12 cellular contexts compared by ENCODE assay signal in genomic region chr17:81339502-81340296, GRCh38. TPM values are rescaled to one million over a fixed set of nuclear protein-coding genes. Genes with fewer than 3 reads are reported as not detected.
DNase-seq lines count a peak whose midpoint lies in the region; ATAC-seq, FAIRE-seq and TF ChIP-seq lines count a peak whose summit lies in the region.
"Had no signal": no experiment of that assay in that cellular context is flagged by ENCODE, and none has a peak within 500 bp of the region (broad histone marks: within the 10 kb centered on the region; RNA-seq: fewer than 3 reads in every experiment).

No MANE protein-coding gene starts in this region.

- H3K27me3 ChIP-seq in DND-41 (ENCODE audit: insufficient read depth, low read length, poor library complexity): peaks cover 4% of the 10 kb centered on the region
- H3K27me3 ChIP-seq: ascending aorta had no signal

- peaks cover 6% of the 10 kb centered on the region; the same call in 1 of the 2 replicates for H3K36me3 ChIP-seq in DND-41 (ENCODE audit: insufficient read depth, low read length)
- H3K36me3 ChIP-seq in kidney (ENCODE audit: control insufficient read depth in 1 of 2, insufficient read depth in 2 of 2, low read length in 2 of 2): no peaks in the 10 kb centered on the region
- H3K36me3 ChIP-seq: ascending aorta had no signal

- H3K9me3 ChIP-seq in DND-41 (ENCODE audit: insufficient read depth, low read length, severe bottlenecking): no peaks in the 10 kb centered on the region
- H3K9me3 ChIP-seq in kidney (ENCODE audit: control insufficient read depth in 1 of 2, low read length in 2 of 2): no peaks in the 10 kb centered on the region
- H3K9me3 ChIP-seq: ascending aorta had no signal

- H3K9ac ChIP-seq in DND-41 (ENCODE audit: low read depth, low read length): no peak overlapping the region
- peak overlapping the region; percentile 25 to 71 for H3K9ac ChIP-seq in kidney (ENCODE audit: low read length in 2 of 2)

- TF ChIP-seq CTCF in DND-41 (IDR thresholded peaks at IDR 0.05; ENCODE audit: borderline replicate concordance, extremely low read depth, low read length, poor library complexity, severe bottlenecking) (no peak), kidney (IDR thresholded peaks at IDR 0.05; ENCODE audit: borderline replicate concordance, extremely low read depth, insufficient read depth) (no peak)

- H3K4me1 ChIP-seq in DND-41 (ENCODE audit: insufficient read depth, low read length): peaks cover 14% of the 10 kb centered on the region
- peaks cover 15 to 30% of the 10 kb centered on the region in 2 donors for H3K4me1 ChIP-seq in kidney (ENCODE audit: control insufficient read depth in 1 of 2, insufficient read depth in 1 of 2, low read depth in 1 of 2, low read length in 2 of 2)

- H3K4me3 ChIP-seq in DND-41 (ENCODE audit: low read depth in 1 of 2, low read length in 2 of 2): no peak overlapping the region
- peak overlapping the region in 1 of 2 donors; percentile 35 for H3K4me3 ChIP-seq in kidney (ENCODE audit: low read length in 2 of 2)

- H2AFZ ChIP-seq in DND-41 (ENCODE audit: low read depth, low read length): no peak overlapping the region

- H3K4me2 ChIP-seq in DND-41 (ENCODE audit: insufficient read depth, low read length): no peak overlapping the region

- ATAC-seq in DND-41 (ENCODE audit: insufficient read depth, low read depth) (peak; percentile 20; the same call in 1 of the 3 replicates), HG03139 (IDR thresholded peaks at IDR 0.05; ENCODE audit: unreplicated experiment) (no peak)

- peaks cover 31% of the 10 kb centered on the region for H3K79me2 ChIP-seq in DND-41 (ENCODE audit: insufficient read depth, low read length)

- H3K27ac ChIP-seq in DND-41 (ENCODE audit: low read length): no peak overlapping the region
- H3K27ac ChIP-seq in kidney (ENCODE audit: low read depth in 2 of 2, low read length in 2 of 2): peak overlapping the region; percentile 59 to 78

- DNase-seq in DND-41: no peak
- peak; percentile 63 for DNase-seq in SK-N-DZ (ENCODE audit: low spot score)
- peak; percentile 77 for DNase-seq in kidney
- peak; percentile 71 for DNase-seq in retina
- DNase-seq in NCI-H69 (lab: John Stamatoyannopoulos, UW): no peak
- no peak for DNase-seq in activated CD4-positive, alpha-beta T cell treated with anti-CD3 and anti-CD28 coated beads, Interleukin-2, amount 50 U/mL, for 48 hours
- no peak for DNase-seq in central memory CD4-positive, alpha-beta T cell
- DNase-seq: activated CD8-positive, alpha-beta memory T cell treated with anti-CD3 and anti-CD28 coated beads for 24 hours; NCI-H2107; stimulated activated CD4-positive, alpha-beta T cell treated with anti-CD3 and anti-CD28 coated beads, Interleukin-4, amount 100 ng/mL, for 4 hours had no signal

- no peak for FAIRE-seq in kidney (lab: Jason Lieb, UNC)

- H4K20me1 ChIP-seq in DND-41 (ENCODE audit: insufficient read depth, low read length): peaks cover 50% of the 10 kb centered on the region

- intact Hi-C loops in kidney (cut with DNase I): no loop called here

RNA-seq across cellular contexts. Expression of gene SLC38A10, which starts 44.6 kb away (rescaled TPM):
- 37.0 and 51.8 TPM in 2 replicates for polyA plus RNA-seq in SK-N-DZ (2014; cell fraction: cytosol; rRNA removed)
- 68.3 and 105 TPM in 2 replicates for polyA plus RNA-seq in SK-N-DZ (2014; cell fraction: nucleus; rRNA removed)
- total RNA-seq in kidney: 89.7 TPM
- polyA plus RNA-seq in kidney (ENCODE audit: insufficient read depth, low read depth, low replicate concordance): 72.7 TPM

RNA-seq across cellular contexts. Expression of gene BAHCC1, which starts 55.6 kb away (rescaled TPM):
- 6.6 and 15.1 TPM in 2 replicates for polyA plus RNA-seq in SK-N-DZ (2014; cell fraction: cytosol; rRNA removed)
- polyA plus RNA-seq in SK-N-DZ (2014; cell fraction: nucleus; rRNA removed): 33.7 and 55.3 TPM in 2 replicates
- 20.5 TPM for total RNA-seq in kidney
- 2.6 TPM for polyA plus RNA-seq in kidney (ENCODE audit: insufficient read depth, low read depth, low replicate concordance)

Comparison
In these comparisons a context has a peak if more than half of its experiments do, and no peak if none do; other contexts are left out.
1. DNase-seq: peak in SK-N-DZ (single experiment), kidney (single experiment) and retina (single experiment); none in DND-41 (single experiment), NCI-H69 (single experiment), activated CD4-positive, alpha-beta T cell treated with anti-CD3 and anti-CD28 coated beads, Interleukin-2, amount 50 U/mL, for 48 hours (0 of 2) and central memory CD4-positive, alpha-beta T cell (single experiment).